Comparison of ENCODE assay signal across 16 cellular contexts in the genomic region with DNA sequence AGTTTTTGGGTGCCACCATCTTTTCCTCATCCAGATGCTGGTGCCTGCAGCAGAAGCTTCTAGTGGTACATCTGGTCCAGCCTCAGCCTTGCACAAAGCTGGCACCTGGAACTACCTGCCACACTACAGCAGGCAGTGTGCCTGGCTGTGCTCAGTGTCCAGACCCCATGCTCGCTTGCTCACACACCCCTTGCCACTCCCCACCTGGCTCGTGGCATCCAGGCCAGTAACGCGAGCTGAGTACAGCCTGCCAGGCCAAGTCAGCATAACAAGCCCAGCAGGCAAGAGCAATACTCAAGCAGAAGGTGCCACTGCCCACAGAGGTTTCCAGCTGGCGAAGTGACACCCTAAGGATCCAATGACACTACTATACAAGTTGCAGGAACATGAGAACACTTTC. TPM values are rescaled to one million over a fixed set of nuclear protein-coding genes. Genes with fewer than 3 reads are reported as not detected.
DNase-seq lines count a peak whose midpoint lies in the region; ATAC-seq and TF ChIP-seq lines count a peak whose summit lies in the region.
"Had no signal": no experiment of that assay in that cellular context is flagged by ENCODE, and none has a peak within 500 bp of the region (broad histone marks: within the 10 kb centered on the region; RNA-seq: fewer than 3 reads in every experiment).

No MANE protein-coding gene starts in this region.

- H2AFZ ChIP-seq in neural progenitor cell (replicated peaks) (no peak overlapping the region), SK-N-SH (ENCODE audit: low read depth) (no peak overlapping the region)

- DNase-seq in cardiac septum (ENCODE audit: low spot score) (peak; percentile 43), Right ventricle myocardium inferior (ENCODE audit: missing footprints) (no peak), neural progenitor cell (ENCODE audit: low spot score) (no peak), gastrocnemius medialis (peak; percentile 90 to 96), osteocyte (ENCODE audit: extremely low spot score, unreplicated experiment) (no peak), SK-N-SH (no peak), BE2C (no peak)
- DNase-seq: 8988T; Calu3; CD8-positive, alpha-beta T cell; GOT3; H9 had no signal

- intact Hi-C loops in cardiac septum (cut with DNase I), result no loop called here
- intact Hi-C loops in Right ventricle myocardium inferior (cut with DNase I), result no loop called here
- intact Hi-C loops in gastrocnemius medialis (cut with DNase I; ENCODE audit: low total_unique reads), result loop anchor here (2.0 to 5.0 kb wide), 2 partner anchors 139 to 380 kb away; no protein-coding TSS in a partner anchor

- TF ChIP-seq RAD21 in SK-N-SH (IDR thresholded peaks at IDR 0.05; ENCODE audit: low read length), result no peak

- H3K27me3 Mint-ChIP-seq in neural progenitor cell (ENCODE audit: insufficient read depth, low read depth) (no peaks in the 10 kb centered on the region), osteocyte (ENCODE audit: unreplicated experiment) (peaks cover 6% of the 10 kb centered on the region)

- no peaks in the 10 kb centered on the region for H3K79me2 ChIP-seq in neural progenitor cell (ENCODE audit: low read depth)
- H3K79me2 ChIP-seq in SK-N-SH (ENCODE audit: insufficient read depth), result no peaks in the 10 kb centered on the region

- 44% methylated on average over 5 of the region's 5 CpGs for WGBS in SK-N-SH (ENCODE audit: low lambda C conversion rate)

- ATAC-seq in Right ventricle myocardium inferior (no peak), gastrocnemius medialis (peak; percentile 86 to 87), GM21576 (IDR thresholded peaks at IDR 0.05; ENCODE audit: unreplicated experiment) (no peak)
- ATAC-seq: CD8-positive, alpha-beta T cell had no signal

- no peaks in the 10 kb centered on the region for H3K9me3 Mint-ChIP-seq in neural progenitor cell
- H3K9me3 Mint-ChIP-seq in osteocyte (ENCODE audit: unreplicated experiment), result peaks cover 4% of the 10 kb centered on the region
- H3K9me3 Mint-ChIP-seq: CD8-positive, alpha-beta T cell; H9 had no signal

- H3K9me2 ChIP-seq in SK-N-SH, result no peaks in the 10 kb centered on the region

- no peak for TF ChIP-seq CTCF in neural progenitor cell (IDR thresholded peaks at IDR 0.05)
- TF ChIP-seq CTCF in gastrocnemius medialis (IDR thresholded peaks at IDR 0.05 in 4 of 5, conservative IDR thresholded peaks at IDR 0.05 in 1 of 5), result no peak
- TF ChIP-seq CTCF in osteocyte (IDR thresholded peaks at IDR 0.05), result no peak
- TF ChIP-seq CTCF in SK-N-SH (IDR thresholded peaks at IDR 0.05), result no peak
- no peak for TF ChIP-seq CTCF in BE2C (IDR thresholded peaks at IDR 0.05; ENCODE audit: low read depth, low read length)

- no peaks in the 10 kb centered on the region for H3K36me3 Mint-ChIP-seq in neural progenitor cell
- H3K36me3 Mint-ChIP-seq in osteocyte (ENCODE audit: unreplicated experiment), result no peaks in the 10 kb centered on the region
- H3K36me3 Mint-ChIP-seq: CD8-positive, alpha-beta T cell had no signal

- H3K27me3 ChIP-seq in neural progenitor cell, result no peaks in the 10 kb centered on the region
- H3K27me3 ChIP-seq in gastrocnemius medialis, result no peaks in the 10 kb centered on the region
- no peaks in the 10 kb centered on the region for H3K27me3 ChIP-seq in SK-N-SH (ENCODE audit: insufficient read depth)
- no peaks in the 10 kb centered on the region for H3K27me3 ChIP-seq in BE2C
- H3K27me3 ChIP-seq: BLaER1 treated with 17β-estradiol and CSF1 and Interleukin-3, amounts not matched to agents 10 nM and 100 nM had no signal

- H3K4me3 Mint-ChIP-seq in neural progenitor cell (no peak overlapping the region), osteocyte (ENCODE audit: unreplicated experiment) (no peak overlapping the region)
- H3K4me3 Mint-ChIP-seq: CD8-positive, alpha-beta T cell; H9 had no signal

- H3K4me1 Mint-ChIP-seq in neural progenitor cell (no peaks in the 10 kb centered on the region), osteocyte (ENCODE audit: unreplicated experiment) (no peaks in the 10 kb centered on the region)

- H3K27ac Mint-ChIP-seq in neural progenitor cell (peak overlapping the region; percentile 1), osteocyte (ENCODE audit: unreplicated experiment) (no peak overlapping the region)
- H3K27ac Mint-ChIP-seq: CD8-positive, alpha-beta T cell had no signal

- H3K9me3 ChIP-seq in neural progenitor cell (ENCODE audit: low read depth), result no peaks in the 10 kb centered on the region
- H3K9me3 ChIP-seq in gastrocnemius medialis, result no peaks in the 10 kb centered on the region
- no peaks in the 10 kb centered on the region for H3K9me3 ChIP-seq in SK-N-SH
- H3K9me3 ChIP-seq in BE2C, result no peaks in the 10 kb centered on the region
- H3K9me3 ChIP-seq: BLaER1 treated with 17β-estradiol and CSF1 and Interleukin-3, amounts not matched to agents 10 nM and 100 nM had no signal

- H3K9ac ChIP-seq in neural progenitor cell (no peak overlapping the region), SK-N-SH (no peak overlapping the region)
- H3K9ac ChIP-seq: BLaER1 treated with 17β-estradiol and CSF1 and Interleukin-3, amounts not matched to agents 10 nM and 100 nM had no signal

- no peak for TF ChIP-seq POLR2A in gastrocnemius medialis (IDR thresholded peaks at IDR 0.05)

- H4K20me1 ChIP-seq in neural progenitor cell (ENCODE audit: low read depth), result no peaks in the 10 kb centered on the region
- no peaks in the 10 kb centered on the region for H4K20me1 ChIP-seq in SK-N-SH (ENCODE audit: insufficient read depth)
- H4K20me1 ChIP-seq: BLaER1 treated with 17β-estradiol and CSF1 and Interleukin-3, amounts not matched to agents 10 nM and 100 nM had no signal

- in situ Hi-C loops in gastrocnemius medialis (cut with MboI; ENCODE audit: low sequenced_read_pairs in 4 of 4), result no loop called here

- no peak overlapping the region for H3K27ac ChIP-seq in neural progenitor cell
- H3K27ac ChIP-seq in gastrocnemius medialis, result peak overlapping the region; percentile 72 to 89 (median 88)
- no peak overlapping the region for H3K27ac ChIP-seq in SK-N-SH (ENCODE audit: low read depth in 2 of 2, low read length in 1 of 2)
- H3K27ac ChIP-seq: BLaER1 treated with 17β-estradiol and CSF1 and Interleukin-3, amounts not matched to agents 10 nM and 100 nM had no signal

- no peaks in the 10 kb centered on the region for H3F3A ChIP-seq in neural progenitor cell (ENCODE audit: low read depth)
- no peaks in the 10 kb centered on the region for H3F3A ChIP-seq in SK-N-SH (replicated peaks; ENCODE audit: insufficient read depth)

- H3K4me2 ChIP-seq in neural progenitor cell (no peak overlapping the region), SK-N-SH (no peak overlapping the region)
- H3K4me2 ChIP-seq: BLaER1 treated with 17β-estradiol and CSF1 and Interleukin-3, amounts not matched to agents 10 nM and 100 nM had no signal

- no peaks in the 10 kb centered on the region for H3K36me3 ChIP-seq in neural progenitor cell
- H3K36me3 ChIP-seq in gastrocnemius medialis, result no peaks in the 10 kb centered on the region
- H3K36me3 ChIP-seq in SK-N-SH (replicated peaks in 1 of 2; ENCODE audit: control insufficient read depth in 1 of 2, insufficient read depth in 2 of 2, low read length in 1 of 2), result no peaks in the 10 kb centered on the region
- no peaks in the 10 kb centered on the region for H3K36me3 ChIP-seq in BE2C
- H3K36me3 ChIP-seq: BLaER1 treated with 17β-estradiol and CSF1 and Interleukin-3, amounts not matched to agents 10 nM and 100 nM had no signal

- CTCF ChIA-PET in SK-N-SH (lab: Yijun Ruan, JAX), result no interaction called here

- TF ChIP-seq EP300 in SK-N-SH (IDR thresholded peaks at IDR 0.05; ENCODE audit: borderline replicate concordance in 1 of 2, low read depth in 1 of 2, low read length in 1 of 2), result no peak

- H3K4me1 ChIP-seq in neural progenitor cell, result no peaks in the 10 kb centered on the region
- H3K4me1 ChIP-seq in gastrocnemius medialis, result peaks cover 33 to 40% of the 10 kb centered on the region in 2 donors
- H3K4me1 ChIP-seq in SK-N-SH (ENCODE audit: control insufficient read depth in 1 of 2, insufficient read depth in 2 of 2, low read depth in 1 of 2, low read length in 1 of 2), result no peaks in the 10 kb centered on the region
- no peaks in the 10 kb centered on the region; the same call in 1 of the 2 replicates for H3K4me1 ChIP-seq in BE2C

- POLR2A ChIA-PET in SK-N-SH (lab: Yijun Ruan, JAX), result no interaction called here

- H3K4me3 ChIP-seq in neural progenitor cell (no peak overlapping the region), gastrocnemius medialis (no peak overlapping the region), SK-N-SH (ENCODE audit: low read depth in 2 of 2, low read length in 1 of 2) (no peak overlapping the region), BE2C (ENCODE audit: low read depth, low read length) (no peak overlapping the region)
- H3K4me3 ChIP-seq: BLaER1 treated with 17β-estradiol and CSF1 and Interleukin-3, amounts not matched to agents 10 nM and 100 nM had no signal

TF ChIP-seq in SK-N-SH, 30 proteins besides CTCF, POLR2A, EP300 and RAD21:
- TF ChIP-seq FOXM1 (IDR thresholded peaks at IDR 0.05; ENCODE audit: low read depth) (no peak), RFX5 (IDR thresholded peaks at IDR 0.05; ENCODE audit: low read length) (no peak), TAF1 (IDR thresholded peaks at IDR 0.05; ENCODE audit: borderline replicate concordance, low read depth, low read length) (no peak)

RNA-seq across cellular contexts. Expression of a gene that starts 29.7 kb away (rescaled TPM):
- total RNA-seq in cardiac septum (not detected), Right ventricle myocardium inferior (not detected), neural progenitor cell (ENCODE audit: low replicate concordance) (not detected in 2 replicates), gastrocnemius medialis (not detected), osteocyte (not detected in 2 replicates)
- not detected in 2 replicates for polyA plus RNA-seq in SK-N-SH (2012; rRNA removed)
- polyA plus RNA-seq in SK-N-SH (2012; cell fraction: cytosol; rRNA removed), result not detected in 2 replicates
- polyA plus RNA-seq in SK-N-SH (2012; cell fraction: nucleus; rRNA removed), result not detected in 2 replicates
- not detected for polyA plus RNA-seq in BE2C (2012; ENCODE audit: insufficient read depth, insufficient read length, low read depth)
- total RNA-seq: A673; Calu3; CD8-positive, alpha-beta T cell; H9 had no signal
- polyA plus RNA-seq: AG04450 had no signal

Comparison
In these comparisons a context has a peak if more than half of its experiments do, and no peak if none do; other contexts are left out.
1. DNase-seq: peak in cardiac septum (single experiment) and gastrocnemius medialis (2 of 2); none in Right ventricle myocardium inferior (single experiment), neural progenitor cell (single experiment), osteocyte (single experiment), SK-N-SH (single experiment) and BE2C (single experiment).
2. ATAC-seq: peak in gastrocnemius medialis (2 of 2); none in Right ventricle myocardium inferior (single experiment) and GM21576 (single experiment).
3. H3K27ac ChIP-seq: peak in gastrocnemius medialis (4 of 4); none in neural progenitor cell (single experiment) and SK-N-SH (0 of 2).